In the genomic region with DNA sequence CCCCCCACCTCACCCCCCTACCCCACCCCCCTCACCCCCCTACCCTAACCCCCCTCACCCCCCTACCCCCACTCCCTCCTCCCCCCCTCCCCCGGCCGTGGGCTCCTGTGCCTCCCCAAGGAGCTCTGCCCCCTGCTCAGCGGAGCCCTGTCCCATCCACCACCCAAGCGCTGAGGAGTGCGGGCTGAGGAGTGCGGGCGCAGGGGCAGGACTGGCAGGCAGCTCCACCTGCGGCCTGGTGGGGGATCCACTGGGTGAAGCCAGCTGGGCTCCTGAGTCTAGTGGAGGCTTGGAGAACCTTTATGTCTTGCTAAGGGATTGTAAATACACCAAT, we compare ENCODE assay signal across 2 cellular contexts.
TF ChIP-seq lines count a peak whose summit lies in the region.

No MANE protein-coding gene starts in this region.

TF ChIP-seq in GM23338, 12 proteins besides CTCF, POLR2A, EP300 and RAD21:
- TF ChIP-seq, protein P1, sequence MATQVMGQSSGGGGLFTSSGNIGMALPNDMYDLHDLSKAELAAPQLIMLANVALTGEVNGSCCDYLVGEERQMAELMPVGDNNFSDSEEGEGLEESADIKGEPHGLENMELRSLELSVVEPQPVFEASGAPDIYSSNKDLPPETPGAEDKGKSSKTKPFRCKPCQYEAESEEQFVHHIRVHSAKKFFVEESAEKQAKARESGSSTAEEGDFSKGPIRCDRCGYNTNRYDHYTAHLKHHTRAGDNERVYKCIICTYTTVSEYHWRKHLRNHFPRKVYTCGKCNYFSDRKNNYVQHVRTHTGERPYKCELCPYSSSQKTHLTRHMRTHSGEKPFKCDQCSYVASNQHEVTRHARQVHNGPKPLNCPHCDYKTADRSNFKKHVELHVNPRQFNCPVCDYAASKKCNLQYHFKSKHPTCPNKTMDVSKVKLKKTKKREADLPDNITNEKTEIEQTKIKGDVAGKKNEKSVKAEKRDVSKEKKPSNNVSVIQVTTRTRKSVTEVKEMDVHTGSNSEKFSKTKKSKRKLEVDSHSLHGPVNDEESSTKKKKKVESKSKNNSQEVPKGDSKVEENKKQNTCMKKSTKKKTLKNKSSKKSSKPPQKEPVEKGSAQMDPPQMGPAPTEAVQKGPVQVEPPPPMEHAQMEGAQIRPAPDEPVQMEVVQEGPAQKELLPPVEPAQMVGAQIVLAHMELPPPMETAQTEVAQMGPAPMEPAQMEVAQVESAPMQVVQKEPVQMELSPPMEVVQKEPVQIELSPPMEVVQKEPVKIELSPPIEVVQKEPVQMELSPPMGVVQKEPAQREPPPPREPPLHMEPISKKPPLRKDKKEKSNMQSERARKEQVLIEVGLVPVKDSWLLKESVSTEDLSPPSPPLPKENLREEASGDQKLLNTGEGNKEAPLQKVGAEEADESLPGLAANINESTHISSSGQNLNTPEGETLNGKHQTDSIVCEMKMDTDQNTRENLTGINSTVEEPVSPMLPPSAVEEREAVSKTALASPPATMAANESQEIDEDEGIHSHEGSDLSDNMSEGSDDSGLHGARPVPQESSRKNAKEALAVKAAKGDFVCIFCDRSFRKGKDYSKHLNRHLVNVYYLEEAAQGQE (IDR thresholded peaks at IDR 0.05; ENCODE audit: unreplicated experiment): no peak
- TF ChIP-seq ZNF331 (CRISPR knock-in tag; IDR thresholded peaks at IDR 0.05; ENCODE audit: low read depth) (no peak), NANOG (IDR thresholded peaks at IDR 0.05; ENCODE audit: borderline replicate concordance) (no peak), EZH2phosphoT487 (IDR thresholded peaks at IDR 0.05; ENCODE audit: unreplicated experiment) (no peak), POLR2AphosphoS5 (IDR thresholded peaks at IDR 0.05; ENCODE audit: low read depth) (no peak), CREB1 (CRISPR knock-in tag; IDR thresholded peaks at IDR 0.05; ENCODE audit: low read depth) (no peak), ZNF114 (CRISPR knock-in tag; IDR thresholded peaks at IDR 0.05) (no peak)
- TF ChIP-seq, protein P2, sequence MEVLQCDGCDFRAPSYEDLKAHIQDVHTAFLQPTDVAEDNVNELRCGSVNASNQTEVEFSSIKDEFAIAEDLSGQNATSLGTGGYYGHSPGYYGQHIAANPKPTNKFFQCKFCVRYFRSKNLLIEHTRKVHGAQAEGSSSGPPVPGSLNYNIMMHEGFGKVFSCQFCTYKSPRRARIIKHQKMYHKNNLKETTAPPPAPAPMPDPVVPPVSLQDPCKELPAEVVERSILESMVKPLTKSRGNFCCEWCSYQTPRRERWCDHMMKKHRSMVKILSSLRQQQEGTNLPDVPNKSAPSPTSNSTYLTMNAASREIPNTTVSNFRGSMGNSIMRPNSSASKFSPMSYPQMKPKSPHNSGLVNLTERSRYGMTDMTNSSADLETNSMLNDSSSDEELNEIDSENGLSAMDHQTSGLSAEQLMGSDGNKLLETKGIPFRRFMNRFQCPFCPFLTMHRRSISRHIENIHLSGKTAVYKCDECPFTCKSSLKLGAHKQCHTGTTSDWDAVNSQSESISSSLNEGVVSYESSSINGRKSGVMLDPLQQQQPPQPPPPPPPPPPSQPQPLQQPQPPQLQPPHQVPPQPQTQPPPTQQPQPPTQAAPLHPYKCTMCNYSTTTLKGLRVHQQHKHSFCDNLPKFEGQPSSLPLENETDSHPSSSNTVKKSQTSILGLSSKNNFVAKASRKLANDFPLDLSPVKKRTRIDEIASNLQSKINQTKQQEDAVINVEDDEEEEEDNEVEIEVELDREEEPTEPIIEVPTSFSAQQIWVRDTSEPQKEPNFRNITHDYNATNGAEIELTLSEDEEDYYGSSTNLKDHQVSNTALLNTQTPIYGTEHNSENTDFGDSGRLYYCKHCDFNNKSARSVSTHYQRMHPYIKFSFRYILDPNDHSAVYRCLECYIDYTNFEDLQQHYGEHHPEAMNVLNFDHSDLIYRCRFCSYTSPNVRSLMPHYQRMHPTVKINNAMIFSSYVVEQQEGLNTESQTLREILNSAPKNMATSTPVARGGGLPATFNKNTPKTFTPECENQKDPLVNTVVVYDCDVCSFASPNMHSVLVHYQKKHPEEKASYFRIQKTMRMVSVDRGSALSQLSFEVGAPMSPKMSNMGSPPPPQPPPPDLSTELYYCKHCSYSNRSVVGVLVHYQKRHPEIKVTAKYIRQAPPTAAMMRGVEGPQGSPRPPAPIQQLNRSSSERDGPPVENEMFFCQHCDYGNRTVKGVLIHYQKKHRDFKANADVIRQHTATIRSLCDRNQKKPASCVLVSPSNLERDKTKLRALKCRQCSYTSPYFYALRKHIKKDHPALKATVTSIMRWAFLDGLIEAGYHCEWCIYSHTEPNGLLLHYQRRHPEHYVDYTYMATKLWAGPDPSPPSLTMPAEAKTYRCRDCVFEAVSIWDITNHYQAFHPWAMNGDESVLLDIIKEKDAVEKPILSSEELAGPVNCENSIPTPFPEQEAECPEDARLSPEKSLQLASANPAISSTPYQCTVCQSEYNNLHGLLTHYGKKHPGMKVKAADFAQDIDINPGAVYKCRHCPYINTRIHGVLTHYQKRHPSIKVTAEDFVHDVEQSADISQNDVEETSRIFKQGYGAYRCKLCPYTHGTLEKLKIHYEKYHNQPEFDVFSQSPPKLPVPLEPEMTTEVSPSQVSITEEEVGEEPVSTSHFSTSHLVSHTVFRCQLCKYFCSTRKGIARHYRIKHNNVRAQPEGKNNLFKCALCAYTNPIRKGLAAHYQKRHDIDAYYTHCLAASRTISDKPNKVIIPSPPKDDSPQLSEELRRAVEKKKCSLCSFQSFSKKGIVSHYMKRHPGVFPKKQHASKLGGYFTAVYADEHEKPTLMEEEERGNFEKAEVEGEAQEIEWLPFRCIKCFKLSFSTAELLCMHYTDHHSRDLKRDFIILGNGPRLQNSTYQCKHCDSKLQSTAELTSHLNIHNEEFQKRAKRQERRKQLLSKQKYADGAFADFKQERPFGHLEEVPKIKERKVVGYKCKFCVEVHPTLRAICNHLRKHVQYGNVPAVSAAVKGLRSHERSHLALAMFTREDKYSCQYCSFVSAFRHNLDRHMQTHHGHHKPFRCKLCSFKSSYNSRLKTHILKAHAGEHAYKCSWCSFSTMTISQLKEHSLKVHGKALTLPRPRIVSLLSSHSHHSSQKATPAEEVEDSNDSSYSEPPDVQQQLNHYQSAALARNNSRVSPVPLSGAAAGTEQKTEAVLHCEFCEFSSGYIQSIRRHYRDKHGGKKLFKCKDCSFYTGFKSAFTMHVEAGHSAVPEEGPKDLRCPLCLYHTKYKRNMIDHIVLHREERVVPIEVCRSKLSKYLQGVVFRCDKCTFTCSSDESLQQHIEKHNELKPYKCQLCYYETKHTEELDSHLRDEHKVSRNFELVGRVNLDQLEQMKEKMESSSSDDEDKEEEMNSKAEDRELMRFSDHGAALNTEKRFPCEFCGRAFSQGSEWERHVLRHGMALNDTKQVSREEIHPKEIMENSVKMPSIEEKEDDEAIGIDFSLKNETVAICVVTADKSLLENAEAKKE (CRISPR knock-in tag; IDR thresholded peaks at IDR 0.05): no peak

TF ChIP-seq in HCT116, 20 proteins besides CTCF, POLR2A, EP300 and RAD21:
- TF ChIP-seq ZFX (IDR thresholded peaks at IDR 0.05) (no peak), ZNF274 (IDR thresholded peaks at IDR 0.05; ENCODE audit: low read depth, low read length) (no peak), ELF1 (IDR thresholded peaks at IDR 0.05; ENCODE audit: borderline replicate concordance, low read depth) (no peak), YY1 (IDR thresholded peaks at IDR 0.05; ENCODE audit: extremely low read depth, insufficient replicate concordance, low read depth, low read length) (no peak), SP1 (IDR thresholded peaks at IDR 0.05; ENCODE audit: low read depth) (no peak), SRF (IDR thresholded peaks at IDR 0.05; ENCODE audit: low read depth) (no peak), POLR2AphosphoS5 (IDR thresholded peaks at IDR 0.05; ENCODE audit: low read depth, low read length) (no peak)
- TF ChIP-seq, protein P3, sequence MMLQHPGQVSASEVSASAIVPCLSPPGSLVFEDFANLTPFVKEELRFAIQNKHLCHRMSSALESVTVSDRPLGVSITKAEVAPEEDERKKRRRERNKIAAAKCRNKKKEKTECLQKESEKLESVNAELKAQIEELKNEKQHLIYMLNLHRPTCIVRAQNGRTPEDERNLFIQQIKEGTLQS (IDR thresholded peaks at IDR 0.05): no peak
- TF ChIP-seq, protein P1 (IDR thresholded peaks at IDR 0.05; ENCODE audit: low read depth): no peak
